ENCODE assay signal across 8 cellular contexts in the genomic region with DNA sequence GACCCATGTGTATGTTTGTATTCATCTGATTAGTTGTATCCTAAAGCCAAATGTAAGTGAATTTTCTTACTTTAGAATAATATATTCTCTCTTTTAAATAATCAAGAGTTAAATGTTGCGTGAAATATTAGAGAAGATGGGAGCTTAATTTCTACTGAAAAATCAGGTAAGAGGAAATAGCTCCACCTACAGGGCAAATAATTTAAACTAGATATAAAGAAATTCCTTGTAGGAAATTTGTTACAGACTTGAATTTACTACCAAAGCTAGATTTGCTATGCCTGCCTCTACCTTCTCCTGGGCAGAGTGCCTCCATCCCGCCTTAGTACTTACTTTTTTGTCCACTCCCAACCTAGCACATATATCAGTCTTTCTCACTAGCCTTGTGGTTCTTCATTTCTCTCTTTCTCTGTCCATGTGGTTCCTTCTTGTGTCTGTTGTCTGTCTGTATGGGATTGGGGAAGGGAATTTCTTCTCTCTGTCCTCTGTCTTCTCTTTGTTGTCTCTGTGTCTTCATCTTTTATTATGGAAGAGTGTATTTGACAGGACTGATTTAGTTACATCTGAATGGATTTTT. TPM values are rescaled to one million over a fixed set of nuclear protein-coding genes. Genes with fewer than 3 reads are reported as not detected.
A peak's percentile ranks its signal among the peaks of the same experiment; 100 is the strongest.
DNase-seq lines count a peak whose midpoint lies in the region; ATAC-seq and TF ChIP-seq lines count a peak whose summit lies in the region.

No MANE protein-coding gene starts in this region.

- TF ChIP-seq CTCF in DND-41 (IDR thresholded peaks at IDR 0.05; ENCODE audit: borderline replicate concordance, extremely low read depth, low read length, poor library complexity, severe bottlenecking), result peak; percentile 58
- peak; percentile 52 to 60 for TF ChIP-seq CTCF in tibial artery (IDR thresholded peaks at IDR 0.05)

- H4K20me1 ChIP-seq in DND-41 (ENCODE audit: insufficient read depth, low read length), result peaks cover 3% of the 10 kb centered on the region; the same call in 1 of the 2 replicates

- H3K4me1 ChIP-seq in DND-41 (ENCODE audit: insufficient read depth, low read length), result no peaks in the 10 kb centered on the region
- H3K4me1 ChIP-seq in tibial artery, result no peaks in the 10 kb centered on the region

- H3K4me2 ChIP-seq in DND-41 (ENCODE audit: insufficient read depth, low read length), result no peak overlapping the region

- no peak for DNase-seq in DND-41
- DNase-seq in M059J (ENCODE audit: low read depth), result peak; percentile 42
- peak; percentile 75 for DNase-seq in SW480 (ENCODE audit: low spot score)
- DNase-seq in globus pallidus (ENCODE audit: low spot score), result peak; percentile 69
- no peak for DNase-seq in tibial artery
- DNase-seq in stimulated activated CD4-positive, alpha-beta T cell treated with anti-CD3 and anti-CD28 coated beads, Interleukin-4, amount 100 ng/mL, for 24 hours, result no peak

- no peak overlapping the region for H2AFZ ChIP-seq in DND-41 (ENCODE audit: low read depth, low read length)

- H3K27ac ChIP-seq in DND-41 (ENCODE audit: low read length), result no peak overlapping the region
- H3K27ac ChIP-seq in tibial artery, result no peak overlapping the region

- H3K27me3 ChIP-seq in DND-41 (ENCODE audit: insufficient read depth, low read length, poor library complexity), result no peaks in the 10 kb centered on the region
- no peaks in the 10 kb centered on the region for H3K27me3 ChIP-seq in tibial artery

- ATAC-seq in DND-41 (ENCODE audit: insufficient read depth, low read depth) (0 out of 3 replicates have a peak, but pooled peaks have one; percentile 19), HG03354 (IDR thresholded peaks at IDR 0.05; ENCODE audit: poor library complexity, severe bottlenecking, unreplicated experiment) (no peak), HG03097 (IDR thresholded peaks at IDR 0.05; ENCODE audit: low FRiP score, unreplicated experiment) (no peak)

- H3K9ac ChIP-seq in DND-41 (ENCODE audit: low read depth, low read length), result no peak overlapping the region

- no peaks in the 10 kb centered on the region for H3K79me2 ChIP-seq in DND-41 (ENCODE audit: insufficient read depth, low read length)

- no peaks in the 10 kb centered on the region for H3K36me3 ChIP-seq in DND-41 (ENCODE audit: insufficient read depth, low read length)
- H3K36me3 ChIP-seq in tibial artery, result no peaks in the 10 kb centered on the region

- intact Hi-C loops in tibial artery (cut with DNase I; ENCODE audit: low total_unique reads), result loop anchor here (5.0 kb wide), 1 partner anchor 119 kb away; no protein-coding TSS in a partner anchor

- no peaks in the 10 kb centered on the region for H3K9me3 ChIP-seq in DND-41 (ENCODE audit: insufficient read depth, low read length, severe bottlenecking)
- no peaks in the 10 kb centered on the region for H3K9me3 ChIP-seq in tibial artery

- H3K4me3 ChIP-seq in DND-41 (ENCODE audit: low read depth in 1 of 2, low read length in 2 of 2) (no peak overlapping the region), tibial artery (no peak overlapping the region)

RNA-seq across cellular contexts. Expression of a gene that starts 44.7 kb away (rescaled TPM):
- total RNA-seq in M059J (2014; rRNA removed; shearing (Covaris generic)), result 32.6 and 45.7 TPM in 2 replicates

Comparison
In these comparisons a context has a peak if more than half of its experiments do, and no peak if none do; other contexts are left out.
1. DNase-seq: peak in M059J (single experiment), SW480 (single experiment) and globus pallidus (single experiment); none in DND-41 (single experiment), tibial artery (0 of 2) and stimulated activated CD4-positive, alpha-beta T cell treated with anti-CD3 and anti-CD28 coated beads, Interleukin-4, amount 100 ng/mL, for 24 hours (single experiment).